11 cellular contexts compared by ENCODE assay signal in the genomic region with DNA sequence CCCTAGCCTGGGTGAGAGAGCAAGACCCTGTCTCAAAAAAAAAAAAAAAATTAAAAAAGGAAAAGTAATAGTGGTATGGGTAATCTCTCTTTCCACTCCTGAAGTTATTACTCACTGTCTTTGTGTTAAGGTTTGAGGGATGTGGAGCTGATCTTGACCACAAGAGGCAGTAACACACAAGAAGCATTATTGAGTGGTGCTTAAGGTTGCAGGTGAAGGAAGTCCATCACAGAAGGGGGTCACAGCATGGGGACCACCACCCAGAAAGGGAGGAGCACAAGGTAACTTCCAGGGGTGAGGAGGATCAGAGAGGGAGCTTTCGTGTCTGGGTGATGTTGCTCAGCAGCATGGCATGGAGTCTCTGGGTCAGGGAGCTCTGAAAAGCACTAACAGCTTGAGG.
DNase-seq lines count a peak whose midpoint lies in the region; ATAC-seq and TF ChIP-seq lines count a peak whose summit lies in the region.
"Had no signal": no experiment of that assay in that cellular context is flagged by ENCODE, and none has a peak within 500 bp of the region (broad histone marks: within the 10 kb centered on the region; RNA-seq: fewer than 3 reads in every experiment).

No MANE protein-coding gene starts in this region.

- no peak overlapping the region for H3K4me3 Mint-ChIP-seq in activated CD4-positive, alpha-beta T cell treated with anti-CD3 and anti-CD28 coated beads for 36 hours
- H3K4me3 Mint-ChIP-seq in stimulated activated effector memory CD8-positive, alpha-beta T cell treated with anti-CD3 and anti-CD28 coated beads, Interleukin-12 subunit alpha, Interleukin-12 subunit beta, amount 100 ng/mL, for 72 hours = no peak overlapping the region
- H3K4me3 Mint-ChIP-seq: CD8-positive, alpha-beta memory T cell had no signal

- no peaks in the 10 kb centered on the region for H4K20me1 ChIP-seq in KMS-11 (ENCODE audit: insufficient read depth)

- no peak overlapping the region for H3K9ac ChIP-seq in KMS-11

- no peak overlapping the region for H2AFZ ChIP-seq in KMS-11 (ENCODE audit: low read depth)

- peak; percentile 31 for TF ChIP-seq CTCF in KMS-11 (conservative IDR thresholded peaks at IDR 0.05; ENCODE audit: low read depth, low read length)

- no peaks in the 10 kb centered on the region for H3K4me1 ChIP-seq in KMS-11 (ENCODE audit: low read depth, poor library complexity, severe bottlenecking)
- H3K4me1 ChIP-seq: spleen, uterus had no signal

- H3K36me3 Mint-ChIP-seq in activated CD4-positive, alpha-beta T cell treated with anti-CD3 and anti-CD28 coated beads for 36 hours (ENCODE audit: low read depth) = no peaks in the 10 kb centered on the region
- H3K36me3 Mint-ChIP-seq in stimulated activated effector memory CD8-positive, alpha-beta T cell treated with anti-CD3 and anti-CD28 coated beads, Interleukin-12 subunit alpha, Interleukin-12 subunit beta, amount 100 ng/mL, for 72 hours = no peaks in the 10 kb centered on the region

- intact Hi-C loops in activated CD4-positive, alpha-beta T cell treated with anti-CD3 and anti-CD28 coated beads for 36 hours (cut with DNase I, micrococcal nuclease) = no loop called here
- intact Hi-C loops in sciatic nerve (cut with DNase I) = no loop called here

- DNase-seq in activated CD4-positive, alpha-beta T cell treated with anti-CD3 and anti-CD28 coated beads for 36 hours = no peak
- DNase-seq in activated CD4-positive, alpha-beta T cell treated with anti-CD3 and anti-CD28 coated beads, Interleukin-2, amount 50 U/mL, for 1 hour = no peak
- peak; percentile 4 for DNase-seq in dermis blood vessel endothelial cell
- no peak for DNase-seq in stimulated activated effector memory CD8-positive, alpha-beta T cell treated with anti-CD3 and anti-CD28 coated beads, Interleukin-12 subunit alpha, Interleukin-12 subunit beta, amount 100 ng/mL, for 72 hours (ENCODE audit: low spot score in 2 of 2)
- no peak for DNase-seq in stimulated activated naive CD4-positive, alpha-beta T cell treated with Interleukin-2 at 50 U/mL for 16 hours (lab: John Stamatoyannopoulos, UW)
- no peak for DNase-seq in ecto neural progenitor cell (ENCODE audit: low spot score)
- no peak for DNase-seq in sciatic nerve (ENCODE audit: low spot score)
- DNase-seq: CD8-positive, alpha-beta memory T cell; spleen; uterus had no signal

- CTCF ChIA-PET in activated CD4-positive, alpha-beta T cell treated with anti-CD3 and anti-CD28 coated beads for 36 hours (lab: Charles Lee) = interaction anchor here (0.6 to 2.2 kb wide), 12 partner anchors 14 to 886 kb away, joined by 3 to 6 read pairs (median 3); a partner anchor contains a TSS

- ATAC-seq in activated CD4-positive, alpha-beta T cell treated with anti-CD3 and anti-CD28 coated beads for 36 hours = peak; percentile 75
- peak; percentile 57 for ATAC-seq in stimulated activated effector memory CD8-positive, alpha-beta T cell treated with anti-CD3 and anti-CD28 coated beads, Interleukin-12 subunit alpha, Interleukin-12 subunit beta, amount 100 ng/mL, for 72 hours
- no peak for ATAC-seq in sciatic nerve

- H3K9me3 Mint-ChIP-seq in activated CD4-positive, alpha-beta T cell treated with anti-CD3 and anti-CD28 coated beads for 36 hours (ENCODE audit: low read depth) = no peaks in the 10 kb centered on the region
- H3K9me3 Mint-ChIP-seq in stimulated activated effector memory CD8-positive, alpha-beta T cell treated with anti-CD3 and anti-CD28 coated beads, Interleukin-12 subunit alpha, Interleukin-12 subunit beta, amount 100 ng/mL, for 72 hours = no peaks in the 10 kb centered on the region

- H3K4me1 Mint-ChIP-seq in activated CD4-positive, alpha-beta T cell treated with anti-CD3 and anti-CD28 coated beads for 36 hours = no peaks in the 10 kb centered on the region
- H3K4me1 Mint-ChIP-seq in stimulated activated effector memory CD8-positive, alpha-beta T cell treated with anti-CD3 and anti-CD28 coated beads, Interleukin-12 subunit alpha, Interleukin-12 subunit beta, amount 100 ng/mL, for 72 hours = no peaks in the 10 kb centered on the region
- H3K4me1 Mint-ChIP-seq: CD8-positive, alpha-beta memory T cell had no signal

- no peaks in the 10 kb centered on the region for H3K27me3 ChIP-seq in KMS-11 (ENCODE audit: insufficient read depth, low read depth)
- H3K27me3 ChIP-seq: spleen, uterus had no signal

- no peak overlapping the region for H3K27ac Mint-ChIP-seq in activated CD4-positive, alpha-beta T cell treated with anti-CD3 and anti-CD28 coated beads for 36 hours
- no peak overlapping the region for H3K27ac Mint-ChIP-seq in stimulated activated effector memory CD8-positive, alpha-beta T cell treated with anti-CD3 and anti-CD28 coated beads, Interleukin-12 subunit alpha, Interleukin-12 subunit beta, amount 100 ng/mL, for 72 hours

- POLR2A ChIA-PET in activated CD4-positive, alpha-beta T cell treated with anti-CD3 and anti-CD28 coated beads for 36 hours (lab: Charles Lee) = interaction anchor here (1.0 kb wide), 1 partner anchor 125 kb away, joined by 3 read pairs; no protein-coding TSS in a partner anchor

- no peaks in the 10 kb centered on the region for H3K79me2 ChIP-seq in KMS-11 (ENCODE audit: insufficient read depth, low read depth)

- H3K27ac ChIP-seq in KMS-11 = no peak overlapping the region
- H3K27ac ChIP-seq: spleen, uterus had no signal

- H3K4me2 ChIP-seq in KMS-11 = no peak overlapping the region

- H3K36me3 ChIP-seq in KMS-11 (ENCODE audit: insufficient read depth) = no peaks in the 10 kb centered on the region
- H3K36me3 ChIP-seq: spleen, uterus had no signal

- peaks cover 3% of the 10 kb centered on the region for H3K27me3 Mint-ChIP-seq in activated CD4-positive, alpha-beta T cell treated with anti-CD3 and anti-CD28 coated beads for 36 hours

- no peak overlapping the region for H3K4me3 ChIP-seq in KMS-11 (IDR thresholded peaks at IDR 0.05; ENCODE audit: insufficient read depth, low read depth, low read length)
- H3K4me3 ChIP-seq: spleen, uterus had no signal
